ENCODE assay signal across 2 cellular contexts in the genomic region with DNA sequence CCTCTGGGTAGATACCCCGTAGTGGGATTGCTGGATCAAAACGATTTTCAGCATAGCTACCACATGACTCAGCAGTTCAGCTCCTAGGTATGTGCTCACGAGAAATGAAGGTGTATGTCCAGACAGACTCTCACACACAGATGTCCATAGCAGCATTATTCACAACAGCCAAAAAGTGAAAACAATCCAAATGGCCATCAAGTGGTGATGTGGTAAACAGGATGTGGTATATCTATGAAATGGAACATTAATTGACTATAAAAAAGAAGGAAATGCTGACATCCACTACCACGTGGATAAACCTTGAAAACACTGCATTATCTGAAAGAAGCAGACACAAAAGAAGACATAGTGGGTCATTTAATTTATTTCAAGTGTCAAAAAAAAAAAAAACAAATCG.
TF ChIP-seq lines count a peak whose summit lies in the region.

No MANE protein-coding gene starts in this region.

TF ChIP-seq in HepG2, 621 proteins besides CTCF, POLR2A, EP300 and RAD21 (continued from another document):
- TF ChIP-seq, protein P1, sequence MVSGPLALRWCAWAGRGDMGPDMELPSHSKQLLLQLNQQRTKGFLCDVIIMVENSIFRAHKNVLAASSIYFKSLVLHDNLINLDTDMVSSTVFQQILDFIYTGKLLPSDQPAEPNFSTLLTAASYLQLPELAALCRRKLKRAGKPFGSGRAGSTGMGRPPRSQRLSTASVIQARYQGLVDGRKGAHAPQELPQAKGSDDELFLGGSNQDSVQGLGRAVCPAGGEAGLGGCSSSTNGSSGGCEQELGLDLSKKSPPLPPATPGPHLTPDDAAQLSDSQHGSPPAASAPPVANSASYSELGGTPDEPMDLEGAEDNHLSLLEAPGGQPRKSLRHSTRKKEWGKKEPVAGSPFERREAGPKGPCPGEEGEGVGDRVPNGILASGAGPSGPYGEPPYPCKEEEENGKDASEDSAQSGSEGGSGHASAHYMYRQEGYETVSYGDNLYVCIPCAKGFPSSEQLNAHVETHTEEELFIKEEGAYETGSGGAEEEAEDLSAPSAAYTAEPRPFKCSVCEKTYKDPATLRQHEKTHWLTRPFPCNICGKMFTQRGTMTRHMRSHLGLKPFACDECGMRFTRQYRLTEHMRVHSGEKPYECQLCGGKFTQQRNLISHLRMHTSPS (CRISPR knock-in tag; IDR thresholded peaks at IDR 0.05; ENCODE audit: low read depth), result no peak
- TF ChIP-seq PRMT3 (CRISPR knock-in tag; IDR thresholded peaks at IDR 0.05; ENCODE audit: borderline replicate concordance, low read depth) (no peak), NFRKB (IDR thresholded peaks at IDR 0.05) (no peak), NFE2L2 (IDR thresholded peaks at IDR 0.05; ENCODE audit: low read length) (peak; percentile 38; the same call in 1 of the 2 replicates), MAFK (conservative IDR thresholded peaks at IDR 0.05 in 1 of 2, IDR thresholded peaks at IDR 0.05 in 1 of 2; ENCODE audit: low read length in 2 of 2) (peak in 1 of 2 experiments; percentile 19; a peak in 1 of 4 replicates), SMAD1 (CRISPR knock-in tag; IDR thresholded peaks at IDR 0.05; ENCODE audit: borderline replicate concordance, low read depth) (no peak)
- TF ChIP-seq, protein P2, sequence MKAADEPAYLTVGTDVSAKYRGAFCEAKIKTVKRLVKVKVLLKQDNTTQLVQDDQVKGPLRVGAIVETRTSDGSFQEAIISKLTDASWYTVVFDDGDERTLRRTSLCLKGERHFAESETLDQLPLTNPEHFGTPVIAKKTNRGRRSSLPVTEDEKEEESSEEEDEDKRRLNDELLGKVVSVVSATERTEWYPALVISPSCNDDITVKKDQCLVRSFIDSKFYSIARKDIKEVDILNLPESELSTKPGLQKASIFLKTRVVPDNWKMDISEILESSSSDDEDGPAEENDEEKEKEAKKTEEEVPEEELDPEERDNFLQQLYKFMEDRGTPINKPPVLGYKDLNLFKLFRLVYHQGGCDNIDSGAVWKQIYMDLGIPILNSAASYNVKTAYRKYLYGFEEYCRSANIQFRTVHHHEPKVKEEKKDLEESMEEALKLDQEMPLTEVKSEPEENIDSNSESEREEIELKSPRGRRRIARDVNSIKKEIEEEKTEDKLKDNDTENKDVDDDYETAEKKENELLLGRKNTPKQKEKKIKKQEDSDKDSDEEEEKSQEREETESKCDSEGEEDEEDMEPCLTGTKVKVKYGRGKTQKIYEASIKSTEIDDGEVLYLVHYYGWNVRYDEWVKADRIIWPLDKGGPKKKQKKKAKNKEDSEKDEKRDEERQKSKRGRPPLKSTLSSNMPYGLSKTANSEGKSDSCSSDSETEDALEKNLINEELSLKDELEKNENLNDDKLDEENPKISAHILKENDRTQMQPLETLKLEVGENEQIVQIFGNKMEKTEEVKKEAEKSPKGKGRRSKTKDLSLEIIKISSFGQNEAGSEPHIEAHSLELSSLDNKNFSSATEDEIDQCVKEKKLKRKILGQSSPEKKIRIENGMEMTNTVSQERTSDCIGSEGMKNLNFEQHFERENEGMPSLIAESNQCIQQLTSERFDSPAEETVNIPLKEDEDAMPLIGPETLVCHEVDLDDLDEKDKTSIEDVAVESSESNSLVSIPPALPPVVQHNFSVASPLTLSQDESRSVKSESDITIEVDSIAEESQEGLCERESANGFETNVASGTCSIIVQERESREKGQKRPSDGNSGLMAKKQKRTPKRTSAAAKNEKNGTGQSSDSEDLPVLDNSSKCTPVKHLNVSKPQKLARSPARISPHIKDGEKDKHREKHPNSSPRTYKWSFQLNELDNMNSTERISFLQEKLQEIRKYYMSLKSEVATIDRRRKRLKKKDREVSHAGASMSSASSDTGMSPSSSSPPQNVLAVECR (CRISPR knock-in tag; IDR thresholded peaks at IDR 0.05; ENCODE audit: borderline replicate concordance), result no peak

TF ChIP-seq in K562, 482 proteins besides CTCF, POLR2A, EP300 and RAD21 (continued from another document):
- TF ChIP-seq, protein P3, sequence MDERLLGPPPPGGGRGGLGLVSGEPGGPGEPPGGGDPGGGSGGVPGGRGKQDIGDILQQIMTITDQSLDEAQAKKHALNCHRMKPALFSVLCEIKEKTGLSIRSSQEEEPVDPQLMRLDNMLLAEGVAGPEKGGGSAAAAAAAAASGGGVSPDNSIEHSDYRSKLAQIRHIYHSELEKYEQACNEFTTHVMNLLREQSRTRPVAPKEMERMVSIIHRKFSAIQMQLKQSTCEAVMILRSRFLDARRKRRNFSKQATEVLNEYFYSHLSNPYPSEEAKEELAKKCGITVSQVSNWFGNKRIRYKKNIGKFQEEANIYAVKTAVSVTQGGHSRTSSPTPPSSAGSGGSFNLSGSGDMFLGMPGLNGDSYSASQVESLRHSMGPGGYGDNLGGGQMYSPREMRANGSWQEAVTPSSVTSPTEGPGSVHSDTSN (CRISPR knock-in tag; IDR thresholded peaks at IDR 0.05; ENCODE audit: low read depth), result no peak
- TF ChIP-seq, protein P3 (tag; conservative IDR thresholded peaks at IDR 0.05; ENCODE audit: low read depth), result no peak
- TF ChIP-seq, protein P4, sequence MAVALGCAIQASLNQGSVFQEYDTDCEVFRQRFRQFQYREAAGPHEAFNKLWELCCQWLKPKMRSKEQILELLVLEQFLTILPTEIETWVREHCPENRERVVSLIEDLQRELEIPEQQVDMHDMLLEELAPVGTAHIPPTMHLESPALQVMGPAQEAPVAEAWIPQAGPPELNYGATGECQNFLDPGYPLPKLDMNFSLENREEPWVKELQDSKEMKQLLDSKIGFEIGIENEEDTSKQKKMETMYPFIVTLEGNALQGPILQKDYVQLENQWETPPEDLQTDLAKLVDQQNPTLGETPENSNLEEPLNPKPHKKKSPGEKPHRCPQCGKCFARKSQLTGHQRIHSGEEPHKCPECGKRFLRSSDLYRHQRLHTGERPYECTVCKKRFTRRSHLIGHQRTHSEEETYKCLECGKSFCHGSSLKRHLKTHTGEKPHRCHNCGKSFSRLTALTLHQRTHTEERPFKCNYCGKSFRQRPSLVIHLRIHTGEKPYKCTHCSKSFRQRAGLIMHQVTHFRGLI (CRISPR knock-in tag; IDR thresholded peaks at IDR 0.05), result no peak
- TF ChIP-seq, protein P5, sequence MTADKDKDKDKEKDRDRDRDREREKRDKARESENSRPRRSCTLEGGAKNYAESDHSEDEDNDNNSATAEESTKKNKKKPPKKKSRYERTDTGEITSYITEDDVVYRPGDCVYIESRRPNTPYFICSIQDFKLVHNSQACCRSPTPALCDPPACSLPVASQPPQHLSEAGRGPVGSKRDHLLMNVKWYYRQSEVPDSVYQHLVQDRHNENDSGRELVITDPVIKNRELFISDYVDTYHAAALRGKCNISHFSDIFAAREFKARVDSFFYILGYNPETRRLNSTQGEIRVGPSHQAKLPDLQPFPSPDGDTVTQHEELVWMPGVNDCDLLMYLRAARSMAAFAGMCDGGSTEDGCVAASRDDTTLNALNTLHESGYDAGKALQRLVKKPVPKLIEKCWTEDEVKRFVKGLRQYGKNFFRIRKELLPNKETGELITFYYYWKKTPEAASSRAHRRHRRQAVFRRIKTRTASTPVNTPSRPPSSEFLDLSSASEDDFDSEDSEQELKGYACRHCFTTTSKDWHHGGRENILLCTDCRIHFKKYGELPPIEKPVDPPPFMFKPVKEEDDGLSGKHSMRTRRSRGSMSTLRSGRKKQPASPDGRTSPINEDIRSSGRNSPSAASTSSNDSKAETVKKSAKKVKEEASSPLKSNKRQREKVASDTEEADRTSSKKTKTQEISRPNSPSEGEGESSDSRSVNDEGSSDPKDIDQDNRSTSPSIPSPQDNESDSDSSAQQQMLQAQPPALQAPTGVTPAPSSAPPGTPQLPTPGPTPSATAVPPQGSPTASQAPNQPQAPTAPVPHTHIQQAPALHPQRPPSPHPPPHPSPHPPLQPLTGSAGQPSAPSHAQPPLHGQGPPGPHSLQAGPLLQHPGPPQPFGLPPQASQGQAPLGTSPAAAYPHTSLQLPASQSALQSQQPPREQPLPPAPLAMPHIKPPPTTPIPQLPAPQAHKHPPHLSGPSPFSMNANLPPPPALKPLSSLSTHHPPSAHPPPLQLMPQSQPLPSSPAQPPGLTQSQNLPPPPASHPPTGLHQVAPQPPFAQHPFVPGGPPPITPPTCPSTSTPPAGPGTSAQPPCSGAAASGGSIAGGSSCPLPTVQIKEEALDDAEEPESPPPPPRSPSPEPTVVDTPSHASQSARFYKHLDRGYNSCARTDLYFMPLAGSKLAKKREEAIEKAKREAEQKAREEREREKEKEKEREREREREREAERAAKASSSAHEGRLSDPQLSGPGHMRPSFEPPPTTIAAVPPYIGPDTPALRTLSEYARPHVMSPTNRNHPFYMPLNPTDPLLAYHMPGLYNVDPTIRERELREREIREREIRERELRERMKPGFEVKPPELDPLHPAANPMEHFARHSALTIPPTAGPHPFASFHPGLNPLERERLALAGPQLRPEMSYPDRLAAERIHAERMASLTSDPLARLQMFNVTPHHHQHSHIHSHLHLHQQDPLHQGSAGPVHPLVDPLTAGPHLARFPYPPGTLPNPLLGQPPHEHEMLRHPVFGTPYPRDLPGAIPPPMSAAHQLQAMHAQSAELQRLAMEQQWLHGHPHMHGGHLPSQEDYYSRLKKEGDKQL (CRISPR knock-in tag; IDR thresholded peaks at IDR 0.05; ENCODE audit: borderline replicate concordance), result no peak
- TF ChIP-seq ZNF316 (IDR thresholded peaks at IDR 0.05), result peak; percentile 30; the same call in 1 of the 2 replicates
- no peak for TF ChIP-seq SREBF1 (IDR thresholded peaks at IDR 0.05; ENCODE audit: borderline replicate concordance, low read depth, low read length)
- TF ChIP-seq ZNF217 (CRISPR knock-in tag; IDR thresholded peaks at IDR 0.05), result no peak
- no peak for TF ChIP-seq PRMT5 (CRISPR knock-in tag; IDR thresholded peaks at IDR 0.05)
- TF ChIP-seq FOXJ2 (tag; IDR thresholded peaks at IDR 0.05), result no peak
- TF ChIP-seq NFE2 (IDR thresholded peaks at IDR 0.05; ENCODE audit: low read depth), result peak; percentile 22; the same call in 1 of the 2 replicates
- no peak for TF ChIP-seq PPARD (CRISPR knock-in tag; IDR thresholded peaks at IDR 0.05)
